1 cellular context compared by ENCODE assay signal in the genomic region with DNA sequence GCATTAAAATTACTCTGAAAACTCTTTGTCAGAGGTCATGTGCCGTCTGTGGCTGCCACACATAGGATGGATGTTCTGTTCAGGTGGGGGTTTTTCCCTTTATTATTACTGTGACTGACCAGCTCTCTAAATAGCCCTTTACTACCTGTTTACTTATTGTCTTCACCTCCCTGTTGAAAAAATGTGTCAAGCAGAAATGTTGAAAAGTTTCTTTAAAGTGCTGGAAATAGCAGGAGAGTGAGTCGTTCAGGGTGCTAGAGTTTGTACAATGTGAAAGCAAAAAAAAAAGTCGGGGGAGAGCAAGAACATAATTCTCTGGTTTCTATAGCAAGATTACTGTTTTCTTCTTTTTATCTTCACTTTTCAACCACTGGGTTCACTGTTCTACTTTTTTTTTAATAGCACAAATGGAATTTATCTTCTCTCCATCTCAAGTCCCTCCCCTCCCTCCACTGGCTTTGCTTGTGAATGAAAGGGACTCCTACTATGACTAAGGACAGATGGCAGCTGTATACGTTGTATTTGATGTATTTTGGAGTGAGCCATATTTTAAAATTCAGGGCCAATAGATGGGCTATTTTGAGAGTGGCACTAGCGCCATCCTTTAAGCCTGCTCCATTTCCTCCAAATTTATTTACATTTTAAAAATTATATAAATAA.
TF ChIP-seq lines count a peak whose summit lies in the region.

No MANE protein-coding gene starts in this region.

TF ChIP-seq in H1, 55 proteins besides CTCF, POLR2A, EP300 and RAD21:
- TF ChIP-seq ASH2L (IDR thresholded peaks at IDR 0.05; ENCODE audit: low read length) (no peak), POU5F1 (IDR thresholded peaks at IDR 0.05; ENCODE audit: low read depth, low read length) (no peak), JUND (IDR thresholded peaks at IDR 0.05; ENCODE audit: low read length) (no peak), TCF12 (IDR thresholded peaks at IDR 0.05; ENCODE audit: low read depth, low read length) (no peak), SIN3A (conservative IDR thresholded peaks at IDR 0.05 in 1 of 2, IDR thresholded peaks at IDR 0.05 in 1 of 2; ENCODE audit: low read depth in 1 of 2, low read length in 2 of 2) (no peak), GABPA (IDR thresholded peaks at IDR 0.05; ENCODE audit: borderline replicate concordance, insufficient read depth, low read length) (no peak), KDM1A (IDR thresholded peaks at IDR 0.05; ENCODE audit: borderline replicate concordance, low read length) (no peak), KDM5A (IDR thresholded peaks at IDR 0.05; ENCODE audit: low read length) (no peak), RFX5 (IDR thresholded peaks at IDR 0.05; ENCODE audit: borderline replicate concordance, low read depth, low read length) (no peak), JUN (IDR thresholded peaks at IDR 0.05; ENCODE audit: low read depth, low read length) (no peak), CBX5 (IDR thresholded peaks at IDR 0.05; ENCODE audit: low read depth, low read length) (no peak), EGR1 (IDR thresholded peaks at IDR 0.05; ENCODE audit: borderline replicate concordance, low read depth, low read length) (no peak), PHF8 (conservative IDR thresholded peaks at IDR 0.05; ENCODE audit: low read depth, low read length) (no peak), TAF1 (IDR thresholded peaks at IDR 0.05; ENCODE audit: low read depth, low read length) (no peak), CREB1 (IDR thresholded peaks at IDR 0.05) (no peak)
- TF ChIP-seq, protein P1, sequence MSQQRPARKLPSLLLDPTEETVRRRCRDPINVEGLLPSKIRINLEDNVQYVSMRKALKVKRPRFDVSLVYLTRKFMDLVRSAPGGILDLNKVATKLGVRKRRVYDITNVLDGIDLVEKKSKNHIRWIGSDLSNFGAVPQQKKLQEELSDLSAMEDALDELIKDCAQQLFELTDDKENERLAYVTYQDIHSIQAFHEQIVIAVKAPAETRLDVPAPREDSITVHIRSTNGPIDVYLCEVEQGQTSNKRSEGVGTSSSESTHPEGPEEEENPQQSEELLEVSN (IDR thresholded peaks at IDR 0.05): no peak
- TF ChIP-seq, protein P2, sequence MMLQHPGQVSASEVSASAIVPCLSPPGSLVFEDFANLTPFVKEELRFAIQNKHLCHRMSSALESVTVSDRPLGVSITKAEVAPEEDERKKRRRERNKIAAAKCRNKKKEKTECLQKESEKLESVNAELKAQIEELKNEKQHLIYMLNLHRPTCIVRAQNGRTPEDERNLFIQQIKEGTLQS (IDR thresholded peaks at IDR 0.05; ENCODE audit: insufficient read depth, low read depth, low read length): no peak
